In the genomic region with DNA sequence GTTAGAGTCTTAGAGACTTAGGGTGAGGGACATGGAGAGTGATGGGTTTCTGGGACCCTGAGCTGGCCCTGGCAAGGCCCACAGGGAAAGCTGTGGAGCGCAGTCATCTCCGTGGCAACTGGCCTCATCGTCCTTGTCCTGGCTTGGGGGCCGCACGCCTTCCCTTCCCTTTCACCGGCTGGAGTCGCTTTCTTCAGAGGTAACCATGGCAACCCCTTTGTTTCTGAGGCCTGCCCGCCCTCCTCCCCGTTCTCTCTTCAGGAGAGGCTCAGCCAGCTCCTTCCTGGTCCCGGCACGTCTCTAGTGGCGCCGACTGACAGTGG, we compare ENCODE assay signal across 15 cellular contexts. TPM values are rescaled to one million over a fixed set of nuclear protein-coding genes. Genes with fewer than 3 reads are reported as not detected.
DNase-seq lines count a peak whose midpoint lies in the region; ATAC-seq and TF ChIP-seq lines count a peak whose summit lies in the region.
"Had no signal": no experiment of that assay in that cellular context is flagged by ENCODE, and none has a peak within 500 bp of the region (broad histone marks: within the 10 kb centered on the region; RNA-seq: fewer than 3 reads in every experiment).

No MANE protein-coding gene starts in this region.

- TF ChIP-seq CTCF in heart left ventricle (IDR thresholded peaks at IDR 0.05): no peak
- TF ChIP-seq CTCF in hepatocyte (IDR thresholded peaks at IDR 0.05; ENCODE audit: poor library complexity): no peak
- TF ChIP-seq CTCF in natural killer cell (IDR thresholded peaks at IDR 0.05): no peak

- intact Hi-C loops in heart left ventricle (cut with DNase I): loop anchor here in 5 of 10 donors (5.0 to 10.0 kb wide), 5 partner anchors 51 to 171 kb away; a partner anchor contains a TSS
- intact Hi-C loops in left ventricle myocardium superior (cut with micrococcal nuclease): no loop called here
- intact Hi-C loops in sciatic nerve (cut with DNase I): no loop called here
- intact Hi-C loops in natural killer cell (cut with micrococcal nuclease): loop anchor here (5.0 kb wide), 1 partner anchor 66 kb away; a partner anchor contains a TSS

- peaks cover 27% of the 10 kb centered on the region for H4K20me1 ChIP-seq in hepatocyte (ENCODE audit: insufficient read depth, poor library complexity, severe bottlenecking)

- WGBS in heart left ventricle, 4 donors: 49 to 59% (median 51%) methylated on average over 13 of the region's 13 CpGs
- WGBS in hepatocyte (ENCODE audit: low lambda C conversion rate, missing lambda C conversion rate): 55% methylated on average over 13 of the region's 13 CpGs

- H3K27ac ChIP-seq in heart left ventricle: peak overlapping the region in 8 of 12 donors; percentile 6 to 84 (median 60)
- no peak overlapping the region for H3K27ac ChIP-seq in hepatocyte
- peak overlapping the region; percentile 20 for H3K27ac ChIP-seq in temporal lobe (ENCODE audit: low read depth, low read length)
- H3K27ac ChIP-seq: prostate gland, SK-N-MC, thoracic aorta had no signal

- H3K9me3 Mint-ChIP-seq in natural killer cell: no peaks in the 10 kb centered on the region
- H3K9me3 Mint-ChIP-seq: activated CD8-positive, alpha-beta T cell treated with anti-CD3 and anti-CD28 coated beads for 36 hours had no signal

- peaks cover 30 to 31% of the 10 kb centered on the region in 2 donors for H3K4me1 Mint-ChIP-seq in natural killer cell

- H3K27me3 Mint-ChIP-seq in natural killer cell (ENCODE audit: low read depth in 2 of 2): peaks cover 0 to 4% of the 10 kb centered on the region in 2 donors

- H3K36me3 ChIP-seq in heart left ventricle: peaks cover 0 to 6% (median 0%) of the 10 kb centered on the region in 9 donors
- H3K36me3 ChIP-seq in hepatocyte (replicated peaks; ENCODE audit: insufficient read depth, low read depth): no peaks in the 10 kb centered on the region
- H3K36me3 ChIP-seq: prostate gland, thoracic aorta had no signal

- DNase-seq in heart left ventricle (no peak), left ventricle myocardium superior (no peak), NCI-H748 (lab: John Stamatoyannopoulos, UW; ENCODE audit: unreplicated experiment) (peak; percentile 73), hepatocyte (ENCODE audit: low spot score) (peak; percentile 44), sciatic nerve (ENCODE audit: low spot score) (no peak), natural killer cell (no peak), cerebellar cortex (ENCODE audit: low spot score) (no peak)
- DNase-seq: activated CD8-positive, alpha-beta T cell treated with anti-CD3 and anti-CD28 coated beads for 36 hours; COR-L47; NCI-H226 had no signal

- no peak for TF ChIP-seq POLR2A in heart left ventricle (IDR thresholded peaks at IDR 0.05)

- no peaks in the 10 kb centered on the region for H3K36me3 Mint-ChIP-seq in natural killer cell

- H3K27me3 ChIP-seq in heart left ventricle (no peaks in the 10 kb centered on the region), hepatocyte (no peaks in the 10 kb centered on the region)

- H3K4me3 Mint-ChIP-seq in natural killer cell: no peak overlapping the region
- H3K4me3 Mint-ChIP-seq: activated CD8-positive, alpha-beta T cell treated with anti-CD3 and anti-CD28 coated beads for 36 hours had no signal

- H3K4me2 ChIP-seq in hepatocyte: no peak overlapping the region

- H3K4me1 ChIP-seq in heart left ventricle (peaks cover 6 to 74% (median 32%) of the 10 kb centered on the region in 12 donors), hepatocyte (ENCODE audit: insufficient read depth) (peaks cover 10% of the 10 kb centered on the region)

- H2AFZ ChIP-seq in hepatocyte: no peak overlapping the region

- peaks cover 30% of the 10 kb centered on the region for H3K79me2 ChIP-seq in hepatocyte

- H3K27ac Mint-ChIP-seq in natural killer cell: no peak overlapping the region
- H3K27ac Mint-ChIP-seq: activated CD8-positive, alpha-beta T cell treated with anti-CD3 and anti-CD28 coated beads for 36 hours had no signal

- no peak overlapping the region for H3K4me3 ChIP-seq in heart left ventricle
- no peak overlapping the region for H3K4me3 ChIP-seq in hepatocyte
- H3K4me3 ChIP-seq: prostate gland, SK-N-MC, thoracic aorta had no signal

- ATAC-seq in heart left ventricle (no peak), left ventricle myocardium superior (no peak), sciatic nerve (no peak), natural killer cell (no peak)
- ATAC-seq: activated CD8-positive, alpha-beta T cell treated with anti-CD3 and anti-CD28 coated beads for 36 hours had no signal

- H3K9me3 ChIP-seq in heart left ventricle (peaks cover 0 to 3% (median 0%) of the 10 kb centered on the region in 12 donors), hepatocyte (ENCODE audit: low read depth) (no peaks in the 10 kb centered on the region)
- H3K9me3 ChIP-seq: prostate gland, thoracic aorta had no signal

- no peaks in the 10 kb centered on the region for H3K9me2 ChIP-seq in hepatocyte (replicated peaks; ENCODE audit: insufficient read depth)

RNA-seq across cellular contexts. Expression of a gene that starts 1.7 kb away (rescaled TPM):
- 10 to 100 TPM; 20.7 to 57.9 (median 40.3) TPM for total RNA-seq in heart left ventricle
- 10 to 100 TPM; 20.0 to 21.7 TPM for polyA plus RNA-seq in heart left ventricle
- 60.0 TPM for total RNA-seq in left ventricle myocardium superior
- 37.0 and 40.5 TPM in 2 replicates for total RNA-seq in hepatocyte
- polyA plus RNA-seq in hepatocyte: 39.6 and 45.9 TPM in 2 replicates
- 32.2 TPM for total RNA-seq in temporal lobe
- total RNA-seq in sciatic nerve: 53.3 TPM
- 100 to 1,000 TPM in 2 of 3 donors, 10 to 100 TPM in 1; 77.9 to 112 (median 104) TPM for total RNA-seq in natural killer cell

RNA-seq across cellular contexts. Expression of a gene that starts 16.6 kb away (rescaled TPM):
- total RNA-seq in heart left ventricle (not detected), left ventricle myocardium superior (not detected), hepatocyte (not detected in 2 replicates), temporal lobe (0.49 TPM), sciatic nerve (not detected), natural killer cell (not detected)
- polyA plus RNA-seq in heart left ventricle (not detected), hepatocyte (not detected in 2 replicates)
- total RNA-seq: activated CD8-positive, alpha-beta T cell treated with anti-CD3 and anti-CD28 coated beads for 36 hours; HT-29; thoracic aorta had no signal

RNA-seq across cellular contexts. Expression of a gene that starts 53.8 kb away (rescaled TPM):
- 10 to 100 TPM; 20.7 to 36.8 (median 26.5) TPM for total RNA-seq in heart left ventricle
- 10 to 100 TPM; 28.9 to 40.7 TPM for polyA plus RNA-seq in heart left ventricle
- 27.3 TPM for total RNA-seq in left ventricle myocardium superior
- 16.7 and 18.4 TPM in 2 replicates for total RNA-seq in hepatocyte
- polyA plus RNA-seq in hepatocyte: 21.8 and 26.7 TPM in 2 replicates
- total RNA-seq in temporal lobe: 16.2 TPM
- 31.4 TPM for total RNA-seq in sciatic nerve
- total RNA-seq in natural killer cell: 10 to 100 TPM; 16.8 to 25.8 (median 25.3) TPM

Comparison
In these comparisons a context has a peak if more than half of its experiments do, and no peak if none do; other contexts are left out.
1. DNase-seq: peak in NCI-H748 (single experiment) and hepatocyte (single experiment); none in heart left ventricle (0 of 5), left ventricle myocardium superior (single experiment), sciatic nerve (single experiment), natural killer cell (single experiment) and cerebellar cortex (single experiment).